1 cellular context compared by ENCODE assay signal in the genomic region with DNA sequence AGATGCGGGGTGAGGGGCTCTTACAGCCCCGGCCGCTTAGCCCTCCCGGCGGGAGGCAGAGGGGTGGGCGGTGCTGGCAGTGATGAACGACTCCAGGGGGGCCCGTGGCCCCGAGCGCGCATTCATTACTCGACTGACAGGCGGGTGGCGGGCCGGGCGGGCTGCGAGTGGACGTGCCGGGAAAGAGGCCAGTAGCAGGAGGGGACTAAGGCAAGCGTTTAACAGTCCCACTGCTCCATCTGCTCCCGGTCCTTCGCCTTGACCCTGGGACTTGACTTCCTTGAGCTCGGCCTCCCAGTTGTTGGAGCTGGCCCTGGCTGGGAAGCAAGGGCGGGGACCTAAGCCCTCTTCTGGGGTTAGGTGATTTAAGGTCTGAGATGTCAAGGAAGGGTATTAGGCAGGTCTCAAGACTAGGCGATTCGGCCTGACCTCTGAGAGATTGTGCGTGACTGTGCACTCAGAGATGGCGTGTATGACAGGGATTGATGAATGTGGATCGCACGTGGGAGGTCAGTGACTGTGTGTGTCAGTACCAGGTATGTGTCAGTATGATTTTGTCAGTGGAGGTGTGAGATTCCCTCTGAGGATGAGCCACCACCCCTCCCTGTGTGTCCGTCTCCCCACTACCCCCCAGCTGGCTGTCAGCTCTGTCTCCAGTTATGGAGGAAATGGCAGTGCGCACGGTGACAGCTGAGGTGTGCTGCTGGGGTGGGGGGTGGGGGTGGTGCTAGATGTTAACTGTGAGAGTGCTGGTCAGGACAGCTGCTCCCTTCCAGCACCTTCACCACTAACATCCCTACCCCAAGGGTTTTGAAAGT.
TF ChIP-seq lines count a peak whose summit lies in the region.

No MANE protein-coding gene starts in this region.

TF ChIP-seq in K562, 482 proteins besides CTCF, POLR2A, EP300 and RAD21 (continued from another document and continues in another):
- TF ChIP-seq NFXL1 (CRISPR knock-in tag; IDR thresholded peaks at IDR 0.05) (no peak), CXXC5 (CRISPR knock-in tag; IDR thresholded peaks at IDR 0.05) (no peak), ZNF282 (CRISPR knock-in tag; IDR thresholded peaks at IDR 0.05) (no peak), ZNF644 (tag; IDR thresholded peaks at IDR 0.05; ENCODE audit: low read depth) (no peak), ATF7 (IDR thresholded peaks at IDR 0.05) (no peak), YY1 (IDR thresholded peaks at IDR 0.05; ENCODE audit: borderline replicate concordance in 1 of 3, control insufficient read depth in 1 of 3, extremely low read depth in 1 of 3, insufficient read depth in 3 of 3, insufficient read length in 1 of 3, insufficient replicate concordance in 2 of 3, low read depth in 1 of 3, low read length in 2 of 3) (peak in 1 of 3 experiments; percentile 29), ZNF551 (CRISPR knock-in tag; IDR thresholded peaks at IDR 0.05) (no peak), SMAD3 (CRISPR knock-in tag; conservative IDR thresholded peaks at IDR 0.05) (no peak), PRPF4 (IDR thresholded peaks at IDR 0.05; ENCODE audit: insufficient read depth, low read depth, low read length, poor library complexity, severe bottlenecking) (no peak), ZNF384 (IDR thresholded peaks at IDR 0.05; ENCODE audit: low read depth, low read length) (0 out of 2 replicates have a peak, but pooled peaks have one; percentile 32), GTF2F1 (IDR thresholded peaks at IDR 0.05; ENCODE audit: low read depth, low read length) (0 out of 2 replicates have a peak, but pooled peaks have one; percentile 3), HDAC6 (IDR thresholded peaks at IDR 0.05; ENCODE audit: low read depth, low read length) (no peak), MEIS2 (IDR thresholded peaks at IDR 0.05; ENCODE audit: partially characterized antibody) (peak; percentile 89), NFE2 (IDR thresholded peaks at IDR 0.05; ENCODE audit: low read depth) (peak; percentile 40), ZNF778 (CRISPR knock-in tag; IDR thresholded peaks at IDR 0.05) (no peak), EGR1 (conservative IDR thresholded peaks at IDR 0.05) (peak; percentile 4; the same call in 1 of the 2 replicates), SNIP1 (IDR thresholded peaks at IDR 0.05; ENCODE audit: low read depth) (no peak), FOSL1 (tag; conservative IDR thresholded peaks at IDR 0.05) (no peak), HDAC1 (IDR thresholded peaks at IDR 0.05) (peak in 1 of 2 experiments; percentile 76; a peak in 1 of 4 replicates), SUPT5H (IDR thresholded peaks at IDR 0.05) (no peak), RBM25 (IDR thresholded peaks at IDR 0.05; ENCODE audit: low read depth, low read length, severe bottlenecking) (no peak), FOXJ2 (tag; IDR thresholded peaks at IDR 0.05) (no peak), SIN3A (IDR thresholded peaks at IDR 0.05; ENCODE audit: borderline replicate concordance in 2 of 2, control insufficient read depth in 1 of 2, low read depth in 2 of 2, low read length in 2 of 2) (0 out of 4 replicates have a peak, but pooled peaks of 1 of the 2 experiments have one; percentile 31), POLR2B (IDR thresholded peaks at IDR 0.05; ENCODE audit: low read depth, partially characterized antibody) (no peak), SP1 (CRISPR knock-in tag; IDR thresholded peaks at IDR 0.05) (no peak), ZNF561 (CRISPR knock-in tag; conservative IDR thresholded peaks at IDR 0.05) (no peak), ZBTB1 (CRISPR knock-in tag; IDR thresholded peaks at IDR 0.05; ENCODE audit: borderline replicate concordance, low read depth) (no peak), SMAD4 (CRISPR knock-in tag; conservative IDR thresholded peaks at IDR 0.05) (no peak)
- TF ChIP-seq, protein P1, sequence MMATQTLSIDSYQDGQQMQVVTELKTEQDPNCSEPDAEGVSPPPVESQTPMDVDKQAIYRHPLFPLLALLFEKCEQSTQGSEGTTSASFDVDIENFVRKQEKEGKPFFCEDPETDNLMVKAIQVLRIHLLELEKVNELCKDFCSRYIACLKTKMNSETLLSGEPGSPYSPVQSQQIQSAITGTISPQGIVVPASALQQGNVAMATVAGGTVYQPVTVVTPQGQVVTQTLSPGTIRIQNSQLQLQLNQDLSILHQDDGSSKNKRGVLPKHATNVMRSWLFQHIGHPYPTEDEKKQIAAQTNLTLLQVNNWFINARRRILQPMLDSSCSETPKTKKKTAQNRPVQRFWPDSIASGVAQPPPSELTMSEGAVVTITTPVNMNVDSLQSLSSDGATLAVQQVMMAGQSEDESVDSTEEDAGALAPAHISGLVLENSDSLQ (IDR thresholded peaks at IDR 0.05), result peak; percentile 85
- TF ChIP-seq, protein P2, sequence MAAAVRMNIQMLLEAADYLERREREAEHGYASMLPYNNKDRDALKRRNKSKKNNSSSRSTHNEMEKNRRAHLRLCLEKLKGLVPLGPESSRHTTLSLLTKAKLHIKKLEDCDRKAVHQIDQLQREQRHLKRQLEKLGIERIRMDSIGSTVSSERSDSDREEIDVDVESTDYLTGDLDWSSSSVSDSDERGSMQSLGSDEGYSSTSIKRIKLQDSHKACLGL (CRISPR knock-in tag; IDR thresholded peaks at IDR 0.05; ENCODE audit: borderline replicate concordance, poor library complexity, severe bottlenecking), result no peak
- TF ChIP-seq, protein P3, sequence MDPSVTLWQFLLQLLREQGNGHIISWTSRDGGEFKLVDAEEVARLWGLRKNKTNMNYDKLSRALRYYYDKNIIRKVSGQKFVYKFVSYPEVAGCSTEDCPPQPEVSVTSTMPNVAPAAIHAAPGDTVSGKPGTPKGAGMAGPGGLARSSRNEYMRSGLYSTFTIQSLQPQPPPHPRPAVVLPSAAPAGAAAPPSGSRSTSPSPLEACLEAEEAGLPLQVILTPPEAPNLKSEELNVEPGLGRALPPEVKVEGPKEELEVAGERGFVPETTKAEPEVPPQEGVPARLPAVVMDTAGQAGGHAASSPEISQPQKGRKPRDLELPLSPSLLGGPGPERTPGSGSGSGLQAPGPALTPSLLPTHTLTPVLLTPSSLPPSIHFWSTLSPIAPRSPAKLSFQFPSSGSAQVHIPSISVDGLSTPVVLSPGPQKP (CRISPR knock-in tag; IDR thresholded peaks at IDR 0.05), result no peak
- TF ChIP-seq, protein P4, sequence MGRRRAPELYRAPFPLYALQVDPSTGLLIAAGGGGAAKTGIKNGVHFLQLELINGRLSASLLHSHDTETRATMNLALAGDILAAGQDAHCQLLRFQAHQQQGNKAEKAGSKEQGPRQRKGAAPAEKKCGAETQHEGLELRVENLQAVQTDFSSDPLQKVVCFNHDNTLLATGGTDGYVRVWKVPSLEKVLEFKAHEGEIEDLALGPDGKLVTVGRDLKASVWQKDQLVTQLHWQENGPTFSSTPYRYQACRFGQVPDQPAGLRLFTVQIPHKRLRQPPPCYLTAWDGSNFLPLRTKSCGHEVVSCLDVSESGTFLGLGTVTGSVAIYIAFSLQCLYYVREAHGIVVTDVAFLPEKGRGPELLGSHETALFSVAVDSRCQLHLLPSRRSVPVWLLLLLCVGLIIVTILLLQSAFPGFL (CRISPR knock-in tag; IDR thresholded peaks at IDR 0.05), result no peak
- TF ChIP-seq, protein P5, sequence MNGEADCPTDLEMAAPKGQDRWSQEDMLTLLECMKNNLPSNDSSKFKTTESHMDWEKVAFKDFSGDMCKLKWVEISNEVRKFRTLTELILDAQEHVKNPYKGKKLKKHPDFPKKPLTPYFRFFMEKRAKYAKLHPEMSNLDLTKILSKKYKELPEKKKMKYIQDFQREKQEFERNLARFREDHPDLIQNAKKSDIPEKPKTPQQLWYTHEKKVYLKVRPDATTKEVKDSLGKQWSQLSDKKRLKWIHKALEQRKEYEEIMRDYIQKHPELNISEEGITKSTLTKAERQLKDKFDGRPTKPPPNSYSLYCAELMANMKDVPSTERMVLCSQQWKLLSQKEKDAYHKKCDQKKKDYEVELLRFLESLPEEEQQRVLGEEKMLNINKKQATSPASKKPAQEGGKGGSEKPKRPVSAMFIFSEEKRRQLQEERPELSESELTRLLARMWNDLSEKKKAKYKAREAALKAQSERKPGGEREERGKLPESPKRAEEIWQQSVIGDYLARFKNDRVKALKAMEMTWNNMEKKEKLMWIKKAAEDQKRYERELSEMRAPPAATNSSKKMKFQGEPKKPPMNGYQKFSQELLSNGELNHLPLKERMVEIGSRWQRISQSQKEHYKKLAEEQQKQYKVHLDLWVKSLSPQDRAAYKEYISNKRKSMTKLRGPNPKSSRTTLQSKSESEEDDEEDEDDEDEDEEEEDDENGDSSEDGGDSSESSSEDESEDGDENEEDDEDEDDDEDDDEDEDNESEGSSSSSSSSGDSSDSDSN (IDR thresholded peaks at IDR 0.05; ENCODE audit: borderline replicate concordance in 1 of 2, low read depth in 2 of 2, low read length in 2 of 2), result no peak
- TF ChIP-seq, protein P6, sequence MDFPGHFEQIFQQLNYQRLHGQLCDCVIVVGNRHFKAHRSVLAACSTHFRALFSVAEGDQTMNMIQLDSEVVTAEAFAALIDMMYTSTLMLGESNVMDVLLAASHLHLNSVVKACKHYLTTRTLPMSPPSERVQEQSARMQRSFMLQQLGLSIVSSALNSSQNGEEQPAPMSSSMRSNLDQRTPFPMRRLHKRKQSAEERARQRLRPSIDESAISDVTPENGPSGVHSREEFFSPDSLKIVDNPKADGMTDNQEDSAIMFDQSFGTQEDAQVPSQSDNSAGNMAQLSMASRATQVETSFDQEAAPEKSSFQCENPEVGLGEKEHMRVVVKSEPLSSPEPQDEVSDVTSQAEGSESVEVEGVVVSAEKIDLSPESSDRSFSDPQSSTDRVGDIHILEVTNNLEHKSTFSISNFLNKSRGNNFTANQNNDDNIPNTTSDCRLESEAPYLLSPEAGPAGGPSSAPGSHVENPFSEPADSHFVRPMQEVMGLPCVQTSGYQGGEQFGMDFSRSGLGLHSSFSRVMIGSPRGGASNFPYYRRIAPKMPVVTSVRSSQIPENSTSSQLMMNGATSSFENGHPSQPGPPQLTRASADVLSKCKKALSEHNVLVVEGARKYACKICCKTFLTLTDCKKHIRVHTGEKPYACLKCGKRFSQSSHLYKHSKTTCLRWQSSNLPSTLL (IDR thresholded peaks at IDR 0.05), result no peak
- TF ChIP-seq, protein P7, sequence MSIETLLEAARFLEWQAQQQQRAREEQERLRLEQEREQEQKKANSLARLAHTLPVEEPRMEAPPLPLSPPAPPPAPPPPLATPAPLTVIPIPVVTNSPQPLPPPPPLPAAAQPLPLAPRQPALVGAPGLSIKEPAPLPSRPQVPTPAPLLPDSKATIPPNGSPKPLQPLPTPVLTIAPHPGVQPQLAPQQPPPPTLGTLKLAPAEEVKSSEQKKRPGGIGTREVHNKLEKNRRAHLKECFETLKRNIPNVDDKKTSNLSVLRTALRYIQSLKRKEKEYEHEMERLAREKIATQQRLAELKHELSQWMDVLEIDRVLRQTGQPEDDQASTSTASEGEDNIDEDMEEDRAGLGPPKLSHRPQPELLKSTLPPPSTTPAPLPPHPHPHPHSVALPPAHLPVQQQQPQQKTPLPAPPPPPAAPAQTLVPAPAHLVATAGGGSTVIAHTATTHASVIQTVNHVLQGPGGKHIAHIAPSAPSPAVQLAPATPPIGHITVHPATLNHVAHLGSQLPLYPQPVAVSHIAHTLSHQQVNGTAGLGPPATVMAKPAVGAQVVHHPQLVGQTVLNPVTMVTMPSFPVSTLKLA (conservative IDR thresholded peaks at IDR 0.05), result 0 out of 4 replicates have a peak, but pooled peaks of 1 of the 2 experiments have one; percentile 30
- TF ChIP-seq, protein P8, sequence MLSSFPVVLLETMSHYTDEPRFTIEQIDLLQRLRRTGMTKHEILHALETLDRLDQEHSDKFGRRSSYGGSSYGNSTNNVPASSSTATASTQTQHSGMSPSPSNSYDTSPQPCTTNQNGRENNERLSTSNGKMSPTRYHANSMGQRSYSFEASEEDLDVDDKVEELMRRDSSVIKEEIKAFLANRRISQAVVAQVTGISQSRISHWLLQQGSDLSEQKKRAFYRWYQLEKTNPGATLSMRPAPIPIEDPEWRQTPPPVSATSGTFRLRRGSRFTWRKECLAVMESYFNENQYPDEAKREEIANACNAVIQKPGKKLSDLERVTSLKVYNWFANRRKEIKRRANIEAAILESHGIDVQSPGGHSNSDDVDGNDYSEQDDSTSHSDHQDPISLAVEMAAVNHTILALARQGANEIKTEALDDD (IDR thresholded peaks at IDR 0.05), result 0 out of 2 replicates have a peak, but pooled peaks have one; percentile 19
- TF ChIP-seq, protein P9, sequence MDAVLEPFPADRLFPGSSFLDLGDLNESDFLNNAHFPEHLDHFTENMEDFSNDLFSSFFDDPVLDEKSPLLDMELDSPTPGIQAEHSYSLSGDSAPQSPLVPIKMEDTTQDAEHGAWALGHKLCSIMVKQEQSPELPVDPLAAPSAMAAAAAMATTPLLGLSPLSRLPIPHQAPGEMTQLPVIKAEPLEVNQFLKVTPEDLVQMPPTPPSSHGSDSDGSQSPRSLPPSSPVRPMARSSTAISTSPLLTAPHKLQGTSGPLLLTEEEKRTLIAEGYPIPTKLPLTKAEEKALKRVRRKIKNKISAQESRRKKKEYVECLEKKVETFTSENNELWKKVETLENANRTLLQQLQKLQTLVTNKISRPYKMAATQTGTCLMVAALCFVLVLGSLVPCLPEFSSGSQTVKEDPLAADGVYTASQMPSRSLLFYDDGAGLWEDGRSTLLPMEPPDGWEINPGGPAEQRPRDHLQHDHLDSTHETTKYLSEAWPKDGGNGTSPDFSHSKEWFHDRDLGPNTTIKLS (IDR thresholded peaks at IDR 0.05; ENCODE audit: borderline replicate concordance, low read depth), result no peak
- TF ChIP-seq, protein P10, sequence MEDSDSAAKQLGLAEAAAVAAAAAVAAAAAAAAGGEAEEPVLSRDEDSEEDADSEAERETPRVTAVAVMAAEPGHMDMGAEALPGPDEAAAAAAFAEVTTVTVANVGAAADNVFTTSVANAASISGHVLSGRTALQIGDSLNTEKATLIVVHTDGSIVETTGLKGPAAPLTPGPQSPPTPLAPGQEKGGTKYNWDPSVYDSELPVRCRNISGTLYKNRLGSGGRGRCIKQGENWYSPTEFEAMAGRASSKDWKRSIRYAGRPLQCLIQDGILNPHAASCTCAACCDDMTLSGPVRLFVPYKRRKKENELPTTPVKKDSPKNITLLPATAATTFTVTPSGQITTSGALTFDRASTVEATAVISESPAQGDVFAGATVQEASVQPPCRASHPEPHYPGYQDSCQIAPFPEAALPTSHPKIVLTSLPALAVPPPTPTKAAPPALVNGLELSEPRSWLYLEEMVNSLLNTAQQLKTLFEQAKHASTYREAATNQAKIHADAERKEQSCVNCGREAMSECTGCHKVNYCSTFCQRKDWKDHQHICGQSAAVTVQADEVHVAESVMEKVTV (CRISPR knock-in tag; IDR thresholded peaks at IDR 0.05), result no peak
- TF ChIP-seq, protein P11, sequence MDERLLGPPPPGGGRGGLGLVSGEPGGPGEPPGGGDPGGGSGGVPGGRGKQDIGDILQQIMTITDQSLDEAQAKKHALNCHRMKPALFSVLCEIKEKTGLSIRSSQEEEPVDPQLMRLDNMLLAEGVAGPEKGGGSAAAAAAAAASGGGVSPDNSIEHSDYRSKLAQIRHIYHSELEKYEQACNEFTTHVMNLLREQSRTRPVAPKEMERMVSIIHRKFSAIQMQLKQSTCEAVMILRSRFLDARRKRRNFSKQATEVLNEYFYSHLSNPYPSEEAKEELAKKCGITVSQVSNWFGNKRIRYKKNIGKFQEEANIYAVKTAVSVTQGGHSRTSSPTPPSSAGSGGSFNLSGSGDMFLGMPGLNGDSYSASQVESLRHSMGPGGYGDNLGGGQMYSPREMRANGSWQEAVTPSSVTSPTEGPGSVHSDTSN (CRISPR knock-in tag; IDR thresholded peaks at IDR 0.05; ENCODE audit: low read depth), result no peak
- TF ChIP-seq, protein P11 (tag; conservative IDR thresholded peaks at IDR 0.05; ENCODE audit: low read depth), result peak; percentile 66
